Comparison of ENCODE assay signal across 12 cellular contexts in the genomic region with DNA sequence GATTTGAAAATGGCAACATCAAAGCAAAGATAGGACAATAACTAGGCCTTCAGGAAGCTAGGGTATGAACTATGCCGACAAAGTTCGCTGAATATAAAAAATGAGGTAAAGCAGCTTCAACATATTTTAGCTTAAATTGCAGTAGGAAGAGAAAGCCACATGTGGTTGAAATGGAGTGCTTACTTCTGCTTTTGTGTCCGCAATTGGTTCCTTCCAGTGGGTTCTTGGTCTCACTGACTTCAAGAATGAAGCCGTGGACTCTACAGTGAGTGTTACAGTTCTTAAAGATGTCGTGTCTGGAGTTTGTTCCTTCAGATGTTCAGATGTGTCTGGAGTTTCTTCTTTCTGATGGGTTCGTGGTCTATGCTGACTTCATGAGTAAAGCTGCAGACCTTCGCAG.
DNase-seq lines count a peak whose midpoint lies in the region; ATAC-seq and TF ChIP-seq lines count a peak whose summit lies in the region.
"Had no signal": no experiment of that assay in that cellular context is flagged by ENCODE, and none has a peak within 500 bp of the region (broad histone marks: within the 10 kb centered on the region; RNA-seq: fewer than 3 reads in every experiment).

No MANE protein-coding gene starts in this region.

- TF ChIP-seq POLR2A in NB4 (IDR thresholded peaks at IDR 0.05; ENCODE audit: extremely low read depth, insufficient read length): no peak
- TF ChIP-seq POLR2A in erythroblast (IDR thresholded peaks at IDR 0.05; ENCODE audit: low read length): no peak

- H3K4me3 ChIP-seq in GM12865 (ENCODE audit: low read depth, low read length): no peak overlapping the region
- no peak overlapping the region for H3K4me3 ChIP-seq in NB4 (ENCODE audit: low read depth, low read length)
- H3K4me3 ChIP-seq: SK-N-MC had no signal

- no peak for TF ChIP-seq CTCF in GM12865 (IDR thresholded peaks at IDR 0.05; ENCODE audit: insufficient read depth, low read depth, low read length, missing control alignments)
- no peak for TF ChIP-seq CTCF in NB4 (IDR thresholded peaks at IDR 0.05; ENCODE audit: low read depth, low read length)

- ATAC-seq in GM19467 (IDR thresholded peaks at IDR 0.05; ENCODE audit: unreplicated experiment): peak; percentile 94
- peak; percentile 85 for ATAC-seq in HG03025 (IDR thresholded peaks at IDR 0.05; ENCODE audit: low FRiP score, unreplicated experiment)
- ATAC-seq: left lobe of liver had no signal

- DNase-seq in GM12865 (ENCODE audit: low read depth): peak; percentile 63
- DNase-seq in NB4 (ENCODE audit: low read depth): peak; percentile 87
- no peak for DNase-seq in erythroblast (lab: John Stamatoyannopoulos, UW)
- no peak for DNase-seq in hepatic stellate cell (ENCODE audit: low spot score)
- no peak for DNase-seq in DMS 273 (lab: John Stamatoyannopoulos, UW; ENCODE audit: unreplicated experiment)
- DNase-seq in epidermal melanocyte (ENCODE audit: insufficient read length, low spot score): no peak
- DNase-seq: activated CD8-positive, alpha-beta memory T cell treated with anti-CD3 and anti-CD28 coated beads, Interleukin-2, amount 50 U/mL, for 4 hours; brain microvascular endothelial cell had no signal

Comparison
In these comparisons a context has a peak if more than half of its experiments do, and no peak if none do; other contexts are left out.
1. DNase-seq: peak in GM12865 (single experiment) and NB4 (single experiment); none in erythroblast (0 of 2), hepatic stellate cell (single experiment), DMS 273 (single experiment) and epidermal melanocyte (single experiment).